22 cellular contexts compared by ENCODE assay signal in the genomic region with DNA sequence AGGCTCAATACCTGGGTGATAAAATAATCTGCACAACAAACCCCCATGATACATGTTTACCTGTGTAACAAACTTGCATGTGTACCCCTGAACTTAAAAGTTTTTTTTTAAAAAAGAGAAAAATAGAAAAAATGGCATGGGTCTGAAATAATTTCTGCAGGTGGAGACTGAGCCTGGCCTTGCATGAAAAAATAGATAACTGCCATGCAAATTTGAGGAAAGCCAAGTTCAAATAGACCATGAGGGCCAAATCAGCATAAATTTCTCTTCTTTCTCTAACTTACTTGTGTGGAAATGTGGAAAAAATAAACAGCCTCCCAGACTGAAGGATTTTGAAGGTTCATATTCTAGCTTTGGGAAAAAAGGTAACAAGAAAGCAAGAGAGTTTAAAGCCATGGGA. TPM values are rescaled to one million over a fixed set of nuclear protein-coding genes. Genes with fewer than 3 reads are reported as not detected.
"Had no signal": no experiment of that assay in that cellular context is flagged by ENCODE, and none has a peak within 500 bp of the region (broad histone marks: within the 10 kb centered on the region; RNA-seq: fewer than 3 reads in every experiment).

No MANE protein-coding gene starts in this region.

- H3K4me3 ChIP-seq: colonic mucosa, right lobe of liver had no signal

- H3K4me1 Mint-ChIP-seq: nephron progenitor cell had no signal

- H3K27me3 Mint-ChIP-seq: memory B cell; naive thymus-derived CD4-positive, alpha-beta T cell had no signal

- H3K9me3 Mint-ChIP-seq: memory B cell, nephron progenitor cell had no signal

- H3K36me3 ChIP-seq: colonic mucosa, lower lobe of right lung had no signal

- H3K4me3 Mint-ChIP-seq: memory B cell; naive thymus-derived CD4-positive, alpha-beta T cell; nephron progenitor cell had no signal

- DNase-seq: colonic mucosa; esophagus squamous epithelium; foreskin keratinocyte; kidney; left cardiac atrium; left ventricle myocardium inferior; lower lobe of right lung; naive thymus-derived CD4-positive, alpha-beta T cell; nephron progenitor cell; psoas muscle; retina; right lobe of liver; spleen; stimulated activated CD4-positive, alpha-beta T cell treated with anti-CD3 and anti-CD28 coated beads, Interleukin-15, amount 100 ng/mL, for 24 hours; stimulated activated CD4-positive, alpha-beta T cell treated with anti-CD3 and anti-CD28 coated beads, Interleukin-1b, Interleukin-23, amount 100 ng/mL, for 48 hours; stimulated activated CD4-positive, alpha-beta T cell treated with anti-CD3 and anti-CD28 coated beads, Interleukin-4, amount 100 ng/mL, for 4 hours; stimulated activated naive CD4-positive, alpha-beta T cell; tibial artery; upper lobe of right lung had no signal

- ATAC-seq: foreskin keratinocyte; naive thymus-derived CD4-positive, alpha-beta T cell; psoas muscle; upper lobe of right lung had no signal

- H3K27me3 ChIP-seq: colonic mucosa, esophagus squamous epithelium, foreskin keratinocyte, right lobe of liver, spleen, tibial artery, upper lobe of right lung had no signal

- H3K4me1 ChIP-seq: colonic mucosa, psoas muscle, spleen had no signal

- H3K27ac Mint-ChIP-seq: memory B cell, nephron progenitor cell had no signal

- H3K9me3 ChIP-seq: colonic mucosa, esophagus squamous epithelium, left ventricle myocardium inferior, lower lobe of right lung, psoas muscle, right lobe of liver, spleen, tibial artery, upper lobe of right lung had no signal

- H3K27ac ChIP-seq: colonic mucosa, psoas muscle, right lobe of liver, upper lobe of right lung had no signal

RNA-seq across cellular contexts. Expression of gene ACKR4, which starts 0.7 kb away (rescaled TPM):
- total RNA-seq: cerebellum, epithelial cell of proximal tubule had no signal
- polyA plus RNA-seq: naive thymus-derived CD4-positive, alpha-beta T cell had no signal
